In genomic region chr7:43905209-43905946, GRCh38 we compare ENCODE assay signal across 8 cellular contexts. TPM values are rescaled to one million over a fixed set of nuclear protein-coding genes. Genes with fewer than 3 reads are reported as not detected.
DNase-seq lines count a peak whose midpoint lies in the region; ATAC-seq and TF ChIP-seq lines count a peak whose summit lies in the region.

No MANE protein-coding gene starts in this region.

- peak overlapping the region; percentile 91 to 97 (median 95) for H3K4me3 Mint-ChIP-seq in naive thymus-derived CD4-positive, alpha-beta T cell

- POLR2A ChIA-PET in RWPE1 (lab: Yijun Ruan, JAX; ENCODE audit: low non-redundant PET): no interaction called here
- POLR2A ChIA-PET in naive thymus-derived CD4-positive, alpha-beta T cell (lab: Charles Lee): interaction anchor here (0.6 to 2.0 kb wide), 4 partner anchors 19 to 205 kb away, joined by 4 to 6 read pairs (median 5); partner anchors contain the start of gene UBE2D4

- no peaks in the 10 kb centered on the region for H3K27me3 Mint-ChIP-seq in naive thymus-derived CD4-positive, alpha-beta T cell

- H3K4me3 ChIP-seq in GM12864 (ENCODE audit: low read depth, low read length): peak overlapping the region; percentile 85
- H3K4me3 ChIP-seq in naive thymus-derived CD4-positive, alpha-beta T cell (ENCODE audit: low read length): peak overlapping the region; percentile 74

- peak overlapping the region; percentile 85 for H3K27ac ChIP-seq in RWPE1
- peak overlapping the region; percentile 85 for H3K27ac ChIP-seq in epithelial cell of prostate
- peak overlapping the region; percentile 78 for H3K27ac ChIP-seq in naive thymus-derived CD4-positive, alpha-beta T cell (ENCODE audit: low read depth, low read length)

- no peaks in the 10 kb centered on the region for H3K27me3 ChIP-seq in naive thymus-derived CD4-positive, alpha-beta T cell (ENCODE audit: control insufficient read depth in 2 of 2, insufficient read depth in 2 of 2, low read length in 2 of 2)

- H3K4me1 ChIP-seq in naive thymus-derived CD4-positive, alpha-beta T cell (ENCODE audit: control insufficient read depth in 2 of 2, insufficient read depth in 2 of 2, low read length in 2 of 2): peaks cover 18 to 22% of the 10 kb centered on the region in 2 donors

- CTCF ChIA-PET in RWPE1 (lab: Yijun Ruan, JAX): interaction anchor here (0.6 kb wide), 1 partner anchor 53 kb away, joined by 3 read pairs; no protein-coding TSS in a partner anchor
- CTCF ChIA-PET in naive thymus-derived CD4-positive, alpha-beta T cell (lab: Charles Lee): interaction anchor here (0.6 kb wide), 1 partner anchor 798 kb away, joined by 6 read pairs; no protein-coding TSS in a partner anchor

- no peak for DNase-seq in GM12864 (ENCODE audit: low read depth)
- peak; percentile 76 for DNase-seq in RWPE1 (ENCODE audit: low spot score)
- DNase-seq in epithelial cell of prostate (ENCODE audit: low read depth, low spot score): no peak
- DNase-seq in naive thymus-derived CD4-positive, alpha-beta T cell: no peak
- DNase-seq in NAMALWA (ENCODE audit: low spot score): no peak
- DNase-seq in SHP77 treated with DMSO at 0.1 percent for 48 hours (lab: John Stamatoyannopoulos, UW): no peak
- DNase-seq in NCI-H2196 (lab: John Stamatoyannopoulos, UW; ENCODE audit: unreplicated experiment): no peak

- H3K4me1 Mint-ChIP-seq in naive thymus-derived CD4-positive, alpha-beta T cell: peaks cover 21 to 58% (median 42%) of the 10 kb centered on the region in 7 donors

- H3K36me3 ChIP-seq in naive thymus-derived CD4-positive, alpha-beta T cell (ENCODE audit: control insufficient read depth in 2 of 3, insufficient read depth in 3 of 3, low read length in 3 of 3): no peaks in the 10 kb centered on the region

- peak overlapping the region; percentile 92 to 97 (median 96) for H3K27ac Mint-ChIP-seq in naive thymus-derived CD4-positive, alpha-beta T cell

- intact Hi-C loops in naive thymus-derived CD4-positive, alpha-beta T cell (cut with micrococcal nuclease): no loop called here

- H3K36me3 Mint-ChIP-seq in naive thymus-derived CD4-positive, alpha-beta T cell: peaks cover 0 to 6% (median 3%) of the 10 kb centered on the region in 5 donors

- H3K9me3 Mint-ChIP-seq in naive thymus-derived CD4-positive, alpha-beta T cell: no peaks in the 10 kb centered on the region

- TF ChIP-seq CTCF in GM12864 (IDR thresholded peaks at IDR 0.05; ENCODE audit: low read depth, low read length, missing control alignments): no peak
- TF ChIP-seq CTCF in RWPE1 (conservative IDR thresholded peaks at IDR 0.05; ENCODE audit: low read depth): no peak

- ATAC-seq in naive thymus-derived CD4-positive, alpha-beta T cell: no peak
- ATAC-seq in HG03565 (IDR thresholded peaks at IDR 0.05; ENCODE audit: unreplicated experiment): no peak

- H3K9me3 ChIP-seq in naive thymus-derived CD4-positive, alpha-beta T cell (ENCODE audit: control insufficient read depth in 2 of 3, low read length in 3 of 3): no peaks in the 10 kb centered on the region

RNA-seq across cellular contexts. Expression of gene URGCP, which starts 1.0 kb away (rescaled TPM):
- 10 to 100 TPM; 20.0 to 33.7 (median 26.8) TPM for total RNA-seq in naive thymus-derived CD4-positive, alpha-beta T cell
- 10 to 100 TPM; 22.0 to 40.6 TPM for polyA plus RNA-seq in naive thymus-derived CD4-positive, alpha-beta T cell

RNA-seq across cellular contexts. Expression of gene UBE2D4, which starts 20.9 kb away (rescaled TPM):
- total RNA-seq in naive thymus-derived CD4-positive, alpha-beta T cell: 10 to 100 TPM in 2 of 5 experiments, 1 to 10 TPM in 3; 6.3 to 13.9 (median 9.6) TPM
- 10 to 100 TPM; 13.4 to 15.9 TPM for polyA plus RNA-seq in naive thymus-derived CD4-positive, alpha-beta T cell

RNA-seq across cellular contexts. Expression of gene MRPS24, which starts 36.1 kb away (rescaled TPM):
- total RNA-seq in naive thymus-derived CD4-positive, alpha-beta T cell: 10 to 100 TPM; 44.2 to 76.6 (median 62.3) TPM
- 100 to 1,000 TPM; 169 to 187 TPM for polyA plus RNA-seq in naive thymus-derived CD4-positive, alpha-beta T cell
